25 cellular contexts compared by ENCODE assay signal in the genomic region with DNA sequence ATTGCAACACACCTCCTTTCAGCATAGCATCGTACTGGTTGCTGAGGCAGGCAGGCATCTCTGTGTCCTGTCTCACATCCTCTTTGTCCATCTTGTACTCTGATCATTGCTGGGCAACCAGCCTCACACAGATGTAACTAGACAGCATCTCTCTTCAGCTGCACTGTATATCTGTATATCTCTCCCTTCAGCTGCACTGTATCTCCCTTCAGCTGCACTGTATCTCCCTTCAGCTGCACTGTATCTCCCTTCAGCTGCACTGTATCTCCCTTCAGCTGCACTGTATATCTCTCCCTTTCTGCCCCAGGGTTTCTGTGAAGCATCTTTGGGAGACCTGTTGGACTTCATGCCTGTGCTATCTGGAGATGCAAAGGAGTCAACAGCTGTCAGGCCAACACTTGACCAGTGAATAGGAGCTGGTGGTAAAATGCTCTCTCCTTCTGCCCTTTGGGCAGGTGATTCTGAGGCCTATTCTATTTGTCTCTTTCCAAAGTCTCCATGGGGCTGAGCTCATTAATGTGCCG. TPM values are rescaled to one million over a fixed set of nuclear protein-coding genes. Genes with fewer than 3 reads are reported as not detected.
"Had no signal": no experiment of that assay in that cellular context is flagged by ENCODE, and none has a peak within 500 bp of the region (broad histone marks: within the 10 kb centered on the region; RNA-seq: fewer than 3 reads in every experiment).

No MANE protein-coding gene starts in this region.

- FAIRE-seq: keratinocyte had no signal

- H3K36me3 ChIP-seq: gastrocnemius medialis, neural progenitor cell, sigmoid colon, stomach, thyroid gland, vagina had no signal

- H3K4me3 ChIP-seq: dorsolateral prefrontal cortex, gastrocnemius medialis, lung, neural progenitor cell, psoas muscle, sigmoid colon, stomach, thyroid gland, vagina had no signal

- H3K9ac ChIP-seq: neural progenitor cell had no signal

- H3K27me3 ChIP-seq: dorsolateral prefrontal cortex, gastrocnemius medialis, neural progenitor cell, sigmoid colon, stomach, thyroid gland, vagina had no signal

- H3K9me3 ChIP-seq: gastrocnemius medialis, psoas muscle, sigmoid colon, stomach, thyroid gland, vagina had no signal

- H3K27ac ChIP-seq: dorsolateral prefrontal cortex, epithelial cell of prostate, gastrocnemius medialis, neural progenitor cell, psoas muscle, sigmoid colon, stomach, thyroid gland, vagina had no signal

- DNase-seq: cortex of kidney; dorsolateral prefrontal cortex; effector CD4-positive, alpha-beta T cell; endodermal cell; foreskin fibroblast; gastrocnemius medialis; head of caudate nucleus; nucleus accumbens; posterior cingulate gyrus; psoas muscle; right cardiac atrium; sigmoid colon; stimulated activated CD4-positive, alpha-beta T cell treated with anti-CD3 and anti-CD28 coated beads, Interleukin-2, amount 100 ng/mL, for 24 hours; stimulated activated CD4-positive, alpha-beta T cell treated with anti-CD3 and anti-CD28 coated beads, Interleukin-4, amount 100 ng/mL, for 24 hours; stimulated activated naive CD4-positive, alpha-beta T cell treated with Interleukin-2 at 50 U/mL for 16 hours; stomach; thyroid gland had no signal

- ATAC-seq: esophagus mucosa; gastrocnemius medialis; left lobe of liver; psoas muscle; right cardiac atrium; stimulated activated effector memory CD8-positive, alpha-beta T cell treated with anti-CD3 and anti-CD28 coated beads, Interleukin-12 subunit alpha, Interleukin-12 subunit beta, amount 100 ng/mL, for 72 hours had no signal

- H2AFZ ChIP-seq: neural progenitor cell had no signal

- H3K4me1 ChIP-seq: gastrocnemius medialis, psoas muscle, sigmoid colon, stomach, vagina had no signal

- H3K4me2 ChIP-seq: neural progenitor cell had no signal

RNA-seq across cellular contexts. Expression of gene TMEM178B, which starts 40.3 kb away (rescaled TPM):
- total RNA-seq: left lobe of liver had no signal
- polyA plus RNA-seq: keratinocyte had no signal
